Comparison of ENCODE assay signal across 8 cellular contexts in genomic region chr1:203338335-203339036, GRCh38. TPM values are rescaled to one million over a fixed set of nuclear protein-coding genes. Genes with fewer than 3 reads are reported as not detected.
DNase-seq lines count a peak whose midpoint lies in the region; ATAC-seq and TF ChIP-seq lines count a peak whose summit lies in the region.

No MANE protein-coding gene starts in this region.

- ATAC-seq in GM18909 (IDR thresholded peaks at IDR 0.05; ENCODE audit: poor library complexity, unreplicated experiment) (no peak), HG03439 (IDR thresholded peaks at IDR 0.05; ENCODE audit: unreplicated experiment) (no peak)

- H3K4me1 Mint-ChIP-seq in activated naive CD4-positive, alpha-beta T cell treated with anti-CD3 and anti-CD28 coated beads, Interleukin-2, amount 10 ng/mL, durations not matched to agents 7 days and 5 days: peaks cover 34% of the 10 kb centered on the region

- H3K27me3 Mint-ChIP-seq in activated naive CD4-positive, alpha-beta T cell treated with anti-CD3 and anti-CD28 coated beads, Interleukin-2, amount 10 ng/mL, durations not matched to agents 7 days and 5 days: peaks cover 50% of the 10 kb centered on the region

- no peaks in the 10 kb centered on the region for H3K36me3 Mint-ChIP-seq in activated naive CD4-positive, alpha-beta T cell treated with anti-CD3 and anti-CD28 coated beads, Interleukin-2, amount 10 ng/mL, durations not matched to agents 7 days and 5 days

- DNase-seq in EL: peak; percentile 58
- DNase-seq in SK-N-DZ (ENCODE audit: low spot score): peak; percentile 64
- DNase-seq in activated naive CD4-positive, alpha-beta T cell treated with anti-CD3 and anti-CD28 coated beads, Interleukin-2, amount 10 ng/mL, durations not matched to agents 7 days and 5 days: peak; percentile 76
- peak; percentile 55 for DNase-seq in glomerular visceral epithelial cell (ENCODE audit: extremely low spot score)
- DNase-seq in pons (ENCODE audit: low spot score): peak; percentile 78

- no peaks in the 10 kb centered on the region for H3K9me3 Mint-ChIP-seq in activated naive CD4-positive, alpha-beta T cell treated with anti-CD3 and anti-CD28 coated beads, Interleukin-2, amount 10 ng/mL, durations not matched to agents 7 days and 5 days

- CTCF ChIA-PET in activated naive CD4-positive, alpha-beta T cell treated with anti-CD3 and anti-CD28 coated beads, Interleukin-2, amount 10 ng/mL, durations not matched to agents 7 days and 5 days (lab: Charles Lee): interaction anchor here (0.8 to 21.9 kb wide), 11 partner anchors 6 to 148 kb away, joined by 3 to 591 read pairs (median 21); partner anchors contain the start of gene BTG2

- peak; percentile 94 for TF ChIP-seq CTCF in LNCAP (IDR thresholded peaks at IDR 0.05)

- H3K4me3 Mint-ChIP-seq in activated naive CD4-positive, alpha-beta T cell treated with anti-CD3 and anti-CD28 coated beads, Interleukin-2, amount 10 ng/mL, durations not matched to agents 7 days and 5 days: no peak overlapping the region

- no peak overlapping the region for H3K27ac Mint-ChIP-seq in activated naive CD4-positive, alpha-beta T cell treated with anti-CD3 and anti-CD28 coated beads, Interleukin-2, amount 10 ng/mL, durations not matched to agents 7 days and 5 days

RNA-seq across cellular contexts. Expression of gene FMOD, which starts 12.4 kb away (rescaled TPM):
- polyA plus RNA-seq in SK-N-DZ (2014; cell fraction: cytosol; rRNA removed): 0.14 and 0.19 TPM in 2 replicates
- 0.14 TPM in 1 of 2 replicates, not detected in the other for polyA plus RNA-seq in SK-N-DZ (2014; cell fraction: nucleus; rRNA removed)

RNA-seq across cellular contexts. Expression of gene BTG2, which starts 33.2 kb away (rescaled TPM):
- polyA plus RNA-seq in SK-N-DZ (2014; cell fraction: cytosol; rRNA removed): 3.5 and 7.4 TPM in 2 replicates
- 5.1 and 5.3 TPM in 2 replicates for polyA plus RNA-seq in SK-N-DZ (2014; cell fraction: nucleus; rRNA removed)
